Comparison of ENCODE assay signal across 8 cellular contexts in the genomic region with DNA sequence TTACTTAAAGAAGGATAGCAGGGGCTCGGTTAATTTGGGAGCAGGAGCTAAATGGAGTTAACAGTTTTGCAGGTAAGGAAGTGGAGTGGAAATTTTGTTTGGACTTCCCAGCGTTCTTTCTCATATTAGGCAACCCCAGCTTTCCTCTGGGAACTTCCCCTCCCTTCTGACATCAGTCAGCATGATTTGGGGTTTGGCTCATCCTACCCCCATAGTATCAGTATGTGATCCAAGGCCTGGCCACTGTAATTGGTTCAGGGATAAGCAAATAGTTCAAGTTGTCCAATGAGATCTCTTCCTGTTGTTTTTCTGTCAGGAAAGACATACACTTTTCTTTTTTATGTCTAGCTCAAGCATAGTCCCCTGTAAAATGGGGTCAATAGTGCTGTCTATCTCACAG.
"Had no signal": no experiment of that assay in that cellular context is flagged by ENCODE, and none has a peak within 500 bp of the region (broad histone marks: within the 10 kb centered on the region; RNA-seq: fewer than 3 reads in every experiment).

No MANE protein-coding gene starts in this region.

- H3K27ac Mint-ChIP-seq: GM23338, H9 had no signal

- H3K36me3 Mint-ChIP-seq: IgD-negative memory B cell had no signal

- H3K27ac ChIP-seq: HL-60 had no signal

- ATAC-seq: GM23338, HepG2 had no signal

- H2AFZ ChIP-seq: GM23338 had no signal

- H3K4me2 ChIP-seq: GM23338 had no signal

- FAIRE-seq: H1, H54, HepG2 had no signal

- H3K4me3 ChIP-seq: GM23338 had no signal

- H3K4me1 Mint-ChIP-seq: GM23338, H9, IgD-negative memory B cell had no signal

- H3K4me3 Mint-ChIP-seq: GM23338, H9, IgD-negative memory B cell had no signal

- DNase-seq: H9, HCEC 1CT had no signal
